Comparison of ENCODE assay signal across 10 cellular contexts in genomic region chr18:58117685-58118403, GRCh38.
DNase-seq lines count a peak whose midpoint lies in the region; ATAC-seq, FAIRE-seq and TF ChIP-seq lines count a peak whose summit lies in the region.
"Had no signal": no experiment of that assay in that cellular context is flagged by ENCODE, and none has a peak within 500 bp of the region (broad histone marks: within the 10 kb centered on the region; RNA-seq: fewer than 3 reads in every experiment).

No MANE protein-coding gene starts in this region.

- ATAC-seq in GM18867 (IDR thresholded peaks at IDR 0.05; ENCODE audit: unreplicated experiment), result no peak
- ATAC-seq: GM12878 had no signal

- H3K4me3 Mint-ChIP-seq in Caco-2 (ENCODE audit: unreplicated experiment), result no peak overlapping the region

- FAIRE-seq in GM19239 (lab: Jason Lieb, UNC), result no peak
- FAIRE-seq: GM12878 had no signal

- H3K4me1 Mint-ChIP-seq in Caco-2 (ENCODE audit: low read depth, unreplicated experiment), result peaks cover 18% of the 10 kb centered on the region

- H3K9ac ChIP-seq in colonic mucosa (ENCODE audit: low read depth in 2 of 2, low read length in 2 of 2), result peak overlapping the region in 1 of 2 donors; percentile 44

- peak in 1 of 2 experiments; percentile 7 for DNase-seq in Caco-2
- peak; percentile 89 for DNase-seq in NCI-H2196 (lab: John Stamatoyannopoulos, UW; ENCODE audit: unreplicated experiment)
- DNase-seq in colonic mucosa, result peak; percentile 68
- peak; percentile 72 for DNase-seq in myocyte (ENCODE audit: low read depth)
- DNase-seq in activated CD4-positive, CD25-positive, alpha-beta regulatory T cell treated with anti-CD3 and anti-CD28 coated beads, Interleukin-2, amount 50 U/mL, for 72 hours, result no peak
- no peak for DNase-seq in activated naive CD4-positive, alpha-beta T cell treated with anti-CD3 and anti-CD28 coated beads, Interleukin-2, amount 50 U/mL, for 16 hours
- no peak for DNase-seq in GM19239 (ENCODE audit: insufficient read length, low spot score)
- DNase-seq: NCI-H774 had no signal

- no peak for TF ChIP-seq CTCF in Caco-2 (IDR thresholded peaks at IDR 0.05; ENCODE audit: insufficient read depth in 1 of 2, low read depth in 1 of 2, low read length in 1 of 2, severe bottlenecking in 1 of 2, unreplicated experiment in 1 of 2)
- TF ChIP-seq CTCF in colonic mucosa (IDR thresholded peaks at IDR 0.05), result no peak

- H3K9me3 Mint-ChIP-seq in Caco-2 (ENCODE audit: unreplicated experiment), result no peaks in the 10 kb centered on the region

- H3K36me3 Mint-ChIP-seq in Caco-2 (ENCODE audit: insufficient read depth, unreplicated experiment), result peaks cover 5% of the 10 kb centered on the region

- no peaks in the 10 kb centered on the region for H3K36me3 ChIP-seq in Caco-2 (ENCODE audit: control insufficient read depth, insufficient read depth, low read length)
- no peaks in the 10 kb centered on the region for H3K36me3 ChIP-seq in colonic mucosa

- H3K27me3 ChIP-seq in Caco-2 (replicated peaks; ENCODE audit: control insufficient read depth, insufficient read depth, low read length) (no peaks in the 10 kb centered on the region), colonic mucosa (no peaks in the 10 kb centered on the region)

- CTCF ChIA-PET in Caco-2 (lab: Charles Lee), result interaction anchor here (1.0 kb wide), 1 partner anchor 74 kb away, joined by 3 read pairs; the partner anchor contains the start of gene NEDD4L

- no peaks in the 10 kb centered on the region for H3K9me3 ChIP-seq in Caco-2
- no peaks in the 10 kb centered on the region for H3K9me3 ChIP-seq in colonic mucosa

- no peaks in the 10 kb centered on the region for H3K27me3 Mint-ChIP-seq in Caco-2 (ENCODE audit: insufficient read depth, unreplicated experiment)

- POLR2A ChIA-PET in Caco-2 (lab: Charles Lee), result no interaction called here

- intact Hi-C loops in Caco-2 (cut with micrococcal nuclease; ENCODE audit: unreplicated experiment), result no loop called here
- intact Hi-C loops in colonic mucosa (cut with DNase I), result no loop called here

- H3K27ac Mint-ChIP-seq in Caco-2 (ENCODE audit: unreplicated experiment), result peak overlapping the region; percentile 73

- H3K4me1 ChIP-seq in Caco-2 (peaks cover 11% of the 10 kb centered on the region; the same call in 1 of the 2 replicates), colonic mucosa (peaks cover 9% of the 10 kb centered on the region)

- no TSS peak for BruUV-seq in Caco-2 (replicated peaks; lab: Mats Ljungman, UMichigan)

- no peak overlapping the region for H3K4me3 ChIP-seq in Caco-2 (ENCODE audit: low read depth, low read length)
- no peak overlapping the region for H3K4me3 ChIP-seq in colonic mucosa
- H3K4me3 ChIP-seq: GM12878 had no signal

- peak overlapping the region; percentile 58 for H3K27ac ChIP-seq in colonic mucosa

Comparison
In these comparisons a context has a peak if more than half of its experiments do, and no peak if none do; other contexts are left out.
1. DNase-seq: peak in NCI-H2196 (single experiment), colonic mucosa (single experiment) and myocyte (single experiment); none in activated CD4-positive, CD25-positive, alpha-beta regulatory T cell treated with anti-CD3 and anti-CD28 coated beads, Interleukin-2, amount 50 U/mL, for 72 hours (single experiment), activated naive CD4-positive, alpha-beta T cell treated with anti-CD3 and anti-CD28 coated beads, Interleukin-2, amount 50 U/mL, for 16 hours (single experiment) and GM19239 (single experiment).